In the genomic region with DNA sequence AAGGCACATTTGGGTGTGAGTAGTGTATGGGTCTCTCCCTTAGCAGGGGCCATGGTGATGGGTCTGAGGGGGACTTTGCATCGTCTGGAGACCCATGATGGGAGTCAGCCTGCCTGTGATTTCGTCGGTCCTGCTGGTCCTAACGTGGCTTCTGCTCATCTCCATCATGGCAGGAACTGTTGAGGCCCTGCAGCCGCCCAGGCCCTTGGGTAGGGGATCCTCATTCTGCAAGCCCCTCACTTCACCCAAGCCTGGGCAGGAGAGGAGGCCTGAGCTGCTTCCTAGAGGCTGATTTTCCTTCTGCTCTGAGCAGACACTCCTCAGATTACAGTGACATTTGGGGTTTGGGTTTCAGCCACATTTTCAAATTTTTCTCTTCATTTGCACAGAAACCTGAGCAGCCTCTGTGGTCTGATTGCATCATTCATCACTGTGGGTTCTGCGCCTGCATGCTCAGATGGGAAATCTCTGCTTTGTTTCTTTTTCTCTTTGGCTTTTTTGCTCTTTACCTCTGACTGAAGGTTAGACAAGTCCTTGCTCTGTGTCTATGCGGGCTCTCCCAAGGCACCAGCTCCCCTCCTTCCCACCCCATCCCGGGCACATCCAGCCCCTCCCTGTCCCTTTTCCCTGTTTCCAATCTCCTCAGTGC, we compare ENCODE assay signal across 8 cellular contexts.
DNase-seq lines count a peak whose midpoint lies in the region; ATAC-seq and TF ChIP-seq lines count a peak whose summit lies in the region.

No MANE protein-coding gene starts in this region.

- TF ChIP-seq POLR2A in vagina (IDR thresholded peaks at IDR 0.05): no peak

- H3K4me1 Mint-ChIP-seq in activated CD4-positive, alpha-beta memory T cell treated with anti-CD3 and anti-CD28 coated beads, Interleukin-2, amount 10 ng/mL, durations not matched to agents 7 days and 5 days: peaks cover 11% of the 10 kb centered on the region
- peaks cover 13% of the 10 kb centered on the region for H3K4me1 Mint-ChIP-seq in neural crest cell

- ATAC-seq in GM19467 (IDR thresholded peaks at IDR 0.05; ENCODE audit: unreplicated experiment) (peak; percentile 68), HG03469 (IDR thresholded peaks at IDR 0.05; ENCODE audit: unreplicated experiment) (peak; percentile 85), SK-N-SH treated with all-trans-retinoic acid at 6 μM for 48 hours (no peak)

- H3K27ac ChIP-seq in vagina: no peak overlapping the region

- TF ChIP-seq CTCF in neural crest cell (conservative IDR thresholded peaks at IDR 0.05): no peak
- TF ChIP-seq CTCF in vagina (IDR thresholded peaks at IDR 0.05): no peak

- intact Hi-C loops in vagina (cut with DNase I): no loop called here

- peak; percentile 65 for DNase-seq in GM04503 (ENCODE audit: low read depth)
- peak; percentile 31 for DNase-seq in activated CD4-positive, alpha-beta memory T cell treated with anti-CD3 and anti-CD28 coated beads, Interleukin-2, amount 10 ng/mL, durations not matched to agents 7 days and 5 days
- no peak for DNase-seq in neural crest cell (ENCODE audit: low read depth, low spot score)
- DNase-seq in vagina (ENCODE audit: extremely low spot score in 2 of 2): no peak
- DNase-seq in RPMI8226: no peak

- no peaks in the 10 kb centered on the region for H3K9me3 ChIP-seq in vagina

- no peaks in the 10 kb centered on the region for H3K27me3 ChIP-seq in vagina

- no peak overlapping the region for H3K4me3 ChIP-seq in vagina

- no peaks in the 10 kb centered on the region for H3K9me3 Mint-ChIP-seq in activated CD4-positive, alpha-beta memory T cell treated with anti-CD3 and anti-CD28 coated beads, Interleukin-2, amount 10 ng/mL, durations not matched to agents 7 days and 5 days
- H3K9me3 Mint-ChIP-seq in neural crest cell: no peaks in the 10 kb centered on the region

- CTCF ChIA-PET in activated CD4-positive, alpha-beta memory T cell treated with anti-CD3 and anti-CD28 coated beads, Interleukin-2, amount 10 ng/mL, durations not matched to agents 7 days and 5 days (lab: Charles Lee): no interaction called here

- no peaks in the 10 kb centered on the region for H3K36me3 ChIP-seq in vagina

- no peaks in the 10 kb centered on the region for H3K36me3 Mint-ChIP-seq in activated CD4-positive, alpha-beta memory T cell treated with anti-CD3 and anti-CD28 coated beads, Interleukin-2, amount 10 ng/mL, durations not matched to agents 7 days and 5 days (ENCODE audit: low read depth)
- no peaks in the 10 kb centered on the region for H3K36me3 Mint-ChIP-seq in neural crest cell (ENCODE audit: low read depth)

- POLR2A ChIA-PET in activated CD4-positive, alpha-beta memory T cell treated with anti-CD3 and anti-CD28 coated beads, Interleukin-2, amount 10 ng/mL, durations not matched to agents 7 days and 5 days (lab: Charles Lee): no interaction called here

- H3K4me3 Mint-ChIP-seq in activated CD4-positive, alpha-beta memory T cell treated with anti-CD3 and anti-CD28 coated beads, Interleukin-2, amount 10 ng/mL, durations not matched to agents 7 days and 5 days: no peak overlapping the region
- H3K4me3 Mint-ChIP-seq in neural crest cell: no peak overlapping the region

- H3K27me3 Mint-ChIP-seq in activated CD4-positive, alpha-beta memory T cell treated with anti-CD3 and anti-CD28 coated beads, Interleukin-2, amount 10 ng/mL, durations not matched to agents 7 days and 5 days: peaks cover 1% of the 10 kb centered on the region
- no peaks in the 10 kb centered on the region for H3K27me3 Mint-ChIP-seq in neural crest cell (ENCODE audit: low read depth)

- H3K4me1 ChIP-seq in vagina: peaks cover 8% of the 10 kb centered on the region

- H3K27ac Mint-ChIP-seq in activated CD4-positive, alpha-beta memory T cell treated with anti-CD3 and anti-CD28 coated beads, Interleukin-2, amount 10 ng/mL, durations not matched to agents 7 days and 5 days: no peak overlapping the region
- H3K27ac Mint-ChIP-seq in neural crest cell (ENCODE audit: unreplicated experiment): peak overlapping the region; percentile 71

TF ChIP-seq in SK-N-SH treated with all-trans-retinoic acid at 6 μM for 48 hours, 23 proteins besides CTCF, POLR2A, EP300 and RAD21:
- TF ChIP-seq ZNF8 (CRISPR knock-in tag; IDR thresholded peaks at IDR 0.05): no peak
- TF ChIP-seq BACH2 (CRISPR knock-in tag; IDR thresholded peaks at IDR 0.05; ENCODE audit: borderline replicate concordance): no peak
- TF ChIP-seq TOX (CRISPR knock-in tag; IDR thresholded peaks at IDR 0.05; ENCODE audit: borderline replicate concordance): no peak
- TF ChIP-seq TCF4 (CRISPR knock-in tag; IDR thresholded peaks at IDR 0.05; ENCODE audit: borderline replicate concordance): no peak
- no peak for TF ChIP-seq RARB (CRISPR knock-in tag; IDR thresholded peaks at IDR 0.05)

Comparison
In these comparisons a context has a peak if more than half of its experiments do, and no peak if none do; other contexts are left out.
1. DNase-seq: peak in GM04503 (single experiment) and activated CD4-positive, alpha-beta memory T cell treated with anti-CD3 and anti-CD28 coated beads, Interleukin-2, amount 10 ng/mL, durations not matched to agents 7 days and 5 days (single experiment); none in neural crest cell (single experiment), vagina (0 of 2) and RPMI8226 (single experiment).